ENCODE assay signal across 8 cellular contexts in the genomic region with DNA sequence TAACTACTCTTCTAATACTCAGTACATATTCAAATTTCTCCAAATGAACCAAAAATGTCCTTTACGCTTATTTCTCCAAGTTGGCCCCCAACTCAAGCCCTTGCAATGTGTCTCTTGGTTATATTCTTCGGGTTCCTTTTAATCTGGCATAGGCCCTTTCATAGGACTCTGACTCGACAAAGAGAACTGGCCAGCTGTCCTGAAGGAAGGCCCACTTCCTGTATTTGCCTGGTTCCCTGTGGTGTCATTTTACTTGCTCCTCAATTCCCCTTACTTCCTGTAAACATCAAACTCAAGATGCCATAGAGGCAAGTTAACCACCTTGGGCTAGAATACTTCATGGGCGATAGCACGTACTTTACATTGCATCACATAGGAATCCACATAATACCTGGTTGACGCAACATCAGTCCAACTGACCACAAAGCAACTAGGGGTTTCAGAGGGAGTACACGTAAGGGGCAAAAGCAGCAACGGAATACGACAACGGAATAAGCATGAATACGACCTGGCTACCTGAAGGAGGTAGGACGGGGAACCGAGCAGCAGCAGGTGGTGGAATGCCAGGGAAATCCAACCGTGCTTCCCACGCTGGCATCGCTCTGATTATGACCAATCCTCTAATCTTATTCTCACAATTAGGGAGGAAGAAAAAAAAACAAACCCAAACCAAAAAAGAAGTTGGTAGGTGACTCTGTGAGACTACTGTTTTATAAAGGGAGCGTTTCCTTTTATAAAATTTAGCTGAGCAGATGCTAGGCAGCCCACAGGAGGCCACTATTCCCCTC. TPM values are rescaled to one million over a fixed set of nuclear protein-coding genes. Genes with fewer than 3 reads are reported as not detected.
DNase-seq lines count a peak whose midpoint lies in the region; ATAC-seq and FAIRE-seq lines count a peak whose summit lies in the region.

No MANE protein-coding gene starts in this region.

- H3K36me3 ChIP-seq in small intestine (ENCODE audit: control insufficient read depth in 2 of 2, insufficient read depth in 2 of 2, low read length in 2 of 2): no peaks in the 10 kb centered on the region

- H3K9me3 Mint-ChIP-seq in activated CD4-positive, alpha-beta T cell treated with anti-CD3 and anti-CD28 coated beads, Interleukin-2, amount 10 ng/mL, durations not matched to agents 24 days and 14 days: peaks cover 4% of the 10 kb centered on the region
- peaks cover 6% of the 10 kb centered on the region for H3K9me3 Mint-ChIP-seq in activated naive CD8-positive, alpha-beta T cell treated with anti-CD3 and anti-CD28 coated beads for 36 hours

- intact Hi-C loops in activated CD4-positive, alpha-beta T cell treated with anti-CD3 and anti-CD28 coated beads, Interleukin-2, amount 10 ng/mL, durations not matched to agents 24 days and 14 days (cut with micrococcal nuclease): loop anchor here (2.0 to 10.0 kb wide), 6 partner anchors 51 to 1629 kb away; a partner anchor contains a TSS

- FAIRE-seq in small intestine (lab: Jason Lieb, UNC): no peak

- no peaks in the 10 kb centered on the region for H3K27me3 ChIP-seq in small intestine (ENCODE audit: control insufficient read depth in 2 of 2, insufficient read depth in 2 of 2, low read length in 2 of 2)

- peak overlapping the region; percentile 18 for H3K4me3 ChIP-seq in iPS-11a (ENCODE audit: low read depth, low read length)
- H3K4me3 ChIP-seq in small intestine (ENCODE audit: low read depth in 1 of 2, low read length in 2 of 2): no peak overlapping the region

- no peak for ATAC-seq in GM19328 (IDR thresholded peaks at IDR 0.05; ENCODE audit: unreplicated experiment)

- H3K4me1 Mint-ChIP-seq in activated CD4-positive, alpha-beta T cell treated with anti-CD3 and anti-CD28 coated beads, Interleukin-2, amount 10 ng/mL, durations not matched to agents 24 days and 14 days: peaks cover 30% of the 10 kb centered on the region
- H3K4me1 Mint-ChIP-seq in activated naive CD8-positive, alpha-beta T cell treated with anti-CD3 and anti-CD28 coated beads for 36 hours: peaks cover 31% of the 10 kb centered on the region

- no peaks in the 10 kb centered on the region for H3K27me3 Mint-ChIP-seq in activated CD4-positive, alpha-beta T cell treated with anti-CD3 and anti-CD28 coated beads, Interleukin-2, amount 10 ng/mL, durations not matched to agents 24 days and 14 days
- no peaks in the 10 kb centered on the region for H3K27me3 Mint-ChIP-seq in activated naive CD8-positive, alpha-beta T cell treated with anti-CD3 and anti-CD28 coated beads for 36 hours

- peaks cover 13% of the 10 kb centered on the region for H3K36me3 Mint-ChIP-seq in activated CD4-positive, alpha-beta T cell treated with anti-CD3 and anti-CD28 coated beads, Interleukin-2, amount 10 ng/mL, durations not matched to agents 24 days and 14 days (ENCODE audit: low read depth)
- peaks cover 20% of the 10 kb centered on the region for H3K36me3 Mint-ChIP-seq in activated naive CD8-positive, alpha-beta T cell treated with anti-CD3 and anti-CD28 coated beads for 36 hours

- WGBS in small intestine, 3 donors: 59 to 68% (median 62%) methylated on average over 17 of the region's 17 CpGs

- H3K9me3 ChIP-seq in small intestine (ENCODE audit: control insufficient read depth, low read depth): no peaks in the 10 kb centered on the region

- H3K4me1 ChIP-seq in small intestine (ENCODE audit: control insufficient read depth in 2 of 2, insufficient read depth in 1 of 2, low read depth in 1 of 2, low read length in 1 of 2): peaks cover 0 to 4% of the 10 kb centered on the region in 2 donors

- H3K27ac Mint-ChIP-seq in activated CD4-positive, alpha-beta T cell treated with anti-CD3 and anti-CD28 coated beads, Interleukin-2, amount 10 ng/mL, durations not matched to agents 24 days and 14 days: peak overlapping the region; percentile 97
- peak overlapping the region; percentile 91 for H3K27ac Mint-ChIP-seq in activated naive CD8-positive, alpha-beta T cell treated with anti-CD3 and anti-CD28 coated beads for 36 hours

- DNase-seq in activated CD4-positive, alpha-beta T cell treated with anti-CD3 and anti-CD28 coated beads, Interleukin-2, amount 10 ng/mL, durations not matched to agents 24 days and 14 days: peak; percentile 68
- no peak for DNase-seq in activated CD4-positive, alpha-beta T cell treated with anti-CD3 and anti-CD28 coated beads for 48 hours
- DNase-seq in NCI-H146 (lab: John Stamatoyannopoulos, UW) (peak; percentile 65), small intestine (no peak), NCI-H446 treated with DMSO at 0.1 percent for 48 hours (lab: John Stamatoyannopoulos, UW) (no peak)
- DNase-seq in activated naive CD8-positive, alpha-beta T cell treated with anti-CD3 and anti-CD28 coated beads for 36 hours: no peak

- peak overlapping the region; percentile 2 to 79 for H3K27ac ChIP-seq in small intestine (ENCODE audit: low read depth in 1 of 2, low read length in 1 of 2)

- peak overlapping the region; percentile 92 for H3K4me3 Mint-ChIP-seq in activated CD4-positive, alpha-beta T cell treated with anti-CD3 and anti-CD28 coated beads, Interleukin-2, amount 10 ng/mL, durations not matched to agents 24 days and 14 days
- H3K4me3 Mint-ChIP-seq in activated naive CD8-positive, alpha-beta T cell treated with anti-CD3 and anti-CD28 coated beads for 36 hours: peak overlapping the region; percentile 85

RNA-seq across cellular contexts. Expression of a gene that starts 0.8 kb away (rescaled TPM):
- 93.0 and 96.7 TPM in 2 replicates for total RNA-seq in activated CD4-positive, alpha-beta T cell treated with anti-CD3 and anti-CD28 coated beads, Interleukin-2, amount 10 ng/mL, durations not matched to agents 24 days and 14 days
- total RNA-seq in activated naive CD8-positive, alpha-beta T cell treated with anti-CD3 and anti-CD28 coated beads for 36 hours: 10 to 100 TPM; 84.5 to 95.0 TPM
- polyA plus RNA-seq in small intestine: 10 to 100 TPM; 32.7 to 53.5 (median 35.7) TPM

Comparison
In these comparisons a context has a peak if more than half of its experiments do, and no peak if none do; other contexts are left out.
1. DNase-seq: peak in activated CD4-positive, alpha-beta T cell treated with anti-CD3 and anti-CD28 coated beads, Interleukin-2, amount 10 ng/mL, durations not matched to agents 24 days and 14 days (single experiment) and NCI-H146 (single experiment); none in activated CD4-positive, alpha-beta T cell treated with anti-CD3 and anti-CD28 coated beads for 48 hours (single experiment), activated naive CD8-positive, alpha-beta T cell treated with anti-CD3 and anti-CD28 coated beads for 36 hours (single experiment), small intestine (single experiment) and NCI-H446 treated with DMSO at 0.1 percent for 48 hours (single experiment).